In genomic region chr11:66976048-66976467, GRCh38 we compare ENCODE assay signal across 2 cellular contexts.
TF ChIP-seq lines count a peak whose summit lies in the region.

No MANE protein-coding gene starts in this region.

TF ChIP-seq in Ishikawa, 13 proteins besides CTCF, POLR2A, EP300 and RAD21 (continued from another document):
- TF ChIP-seq MAX (IDR thresholded peaks at IDR 0.05) (no peak), ZBTB7A (IDR thresholded peaks at IDR 0.05; ENCODE audit: low read depth) (peak; percentile 93), USF1 (IDR thresholded peaks at IDR 0.05) (no peak), YY1 (IDR thresholded peaks at IDR 0.05; ENCODE audit: low read depth) (no peak), TAF1 (IDR thresholded peaks at IDR 0.05; ENCODE audit: low read depth) (no peak)

TF ChIP-seq in GM12878, 131 proteins besides CTCF, POLR2A, EP300 and RAD21 (continued from another document):
- TF ChIP-seq PKNOX1 (IDR thresholded peaks at IDR 0.05): no peak
- no peak for TF ChIP-seq PRDM15 (CRISPR knock-in tag; IDR thresholded peaks at IDR 0.05)
- no peak for TF ChIP-seq SUPT20H (IDR thresholded peaks at IDR 0.05; ENCODE audit: borderline replicate concordance, control insufficient read depth, low read depth, low read length)
